Comparison of ENCODE assay signal across 1 cellular context in genomic region chr22:17540481-17540880, GRCh38.
TF ChIP-seq lines count a peak whose summit lies in the region.

No MANE protein-coding gene starts in this region.

TF ChIP-seq in K562, 482 proteins besides CTCF, POLR2A, EP300 and RAD21 (continued from another document):
- no peak for TF ChIP-seq NCOR1 (IDR thresholded peaks at IDR 0.05)
- no peak for TF ChIP-seq KLF10 (CRISPR knock-in tag; IDR thresholded peaks at IDR 0.05)
- no peak for TF ChIP-seq HNRNPLL (IDR thresholded peaks at IDR 0.05; ENCODE audit: low read depth, low read length, poor library complexity, severe bottlenecking)
- TF ChIP-seq ELF4 (CRISPR knock-in tag; IDR thresholded peaks at IDR 0.05): no peak
- no peak for TF ChIP-seq CGGBP1 (CRISPR knock-in tag; IDR thresholded peaks at IDR 0.05)
- no peak for TF ChIP-seq RFX5 (IDR thresholded peaks at IDR 0.05; ENCODE audit: low read depth, low read length)
- no peak for TF ChIP-seq MTA1 (IDR thresholded peaks at IDR 0.05; ENCODE audit: borderline replicate concordance)
- TF ChIP-seq TSHZ1 (CRISPR knock-in tag; IDR thresholded peaks at IDR 0.05): no peak
- no peak for TF ChIP-seq THAP12 (CRISPR knock-in tag; IDR thresholded peaks at IDR 0.05)
- TF ChIP-seq ZNF184 (CRISPR knock-in tag; IDR thresholded peaks at IDR 0.05): no peak
- TF ChIP-seq FOXO4 (CRISPR knock-in tag; IDR thresholded peaks at IDR 0.05): no peak
- TF ChIP-seq FOXP4 (CRISPR knock-in tag; IDR thresholded peaks at IDR 0.05; ENCODE audit: borderline replicate concordance): no peak
- no peak for TF ChIP-seq ZNF57 (CRISPR knock-in tag; IDR thresholded peaks at IDR 0.05)
- no peak for TF ChIP-seq PRDM10 (IDR thresholded peaks at IDR 0.05; ENCODE audit: partially characterized antibody)
- no peak for TF ChIP-seq TFE3 (CRISPR knock-in tag; IDR thresholded peaks at IDR 0.05)
- TF ChIP-seq STAG1 (CRISPR knock-in tag; IDR thresholded peaks at IDR 0.05; ENCODE audit: borderline replicate concordance): no peak; the same call in 1 of the 2 replicates
- no peak for TF ChIP-seq PHTF2 (CRISPR knock-in tag; IDR thresholded peaks at IDR 0.05)
- TF ChIP-seq CAMTA2 (CRISPR knock-in tag; conservative IDR thresholded peaks at IDR 0.05): no peak
- TF ChIP-seq ZBTB7A (IDR thresholded peaks at IDR 0.05; ENCODE audit: borderline replicate concordance, control insufficient read depth, low read depth, low read length): peak; percentile 46; the same call in 1 of the 2 replicates
- no peak for TF ChIP-seq RFX1 (IDR thresholded peaks at IDR 0.05)
- no peak for TF ChIP-seq IRF2 (CRISPR knock-in tag; IDR thresholded peaks at IDR 0.05)
- no peak for TF ChIP-seq UBTF (IDR thresholded peaks at IDR 0.05; ENCODE audit: borderline replicate concordance in 1 of 2, low read depth in 2 of 2, low read length in 2 of 2)
- 0 out of 4 replicates have a peak, but pooled peaks of 1 of the 2 experiments have one; percentile 41 for TF ChIP-seq MAZ (CRISPR knock-in tag; conservative IDR thresholded peaks at IDR 0.05 in 1 of 2, IDR thresholded peaks at IDR 0.05 in 1 of 2)
- TF ChIP-seq GTF2A2 (tag; IDR thresholded peaks at IDR 0.05): no peak
TF ChIP-seq in K562: peak in this region for 7.
